Comparison of ENCODE assay signal across 11 cellular contexts in the genomic region with DNA sequence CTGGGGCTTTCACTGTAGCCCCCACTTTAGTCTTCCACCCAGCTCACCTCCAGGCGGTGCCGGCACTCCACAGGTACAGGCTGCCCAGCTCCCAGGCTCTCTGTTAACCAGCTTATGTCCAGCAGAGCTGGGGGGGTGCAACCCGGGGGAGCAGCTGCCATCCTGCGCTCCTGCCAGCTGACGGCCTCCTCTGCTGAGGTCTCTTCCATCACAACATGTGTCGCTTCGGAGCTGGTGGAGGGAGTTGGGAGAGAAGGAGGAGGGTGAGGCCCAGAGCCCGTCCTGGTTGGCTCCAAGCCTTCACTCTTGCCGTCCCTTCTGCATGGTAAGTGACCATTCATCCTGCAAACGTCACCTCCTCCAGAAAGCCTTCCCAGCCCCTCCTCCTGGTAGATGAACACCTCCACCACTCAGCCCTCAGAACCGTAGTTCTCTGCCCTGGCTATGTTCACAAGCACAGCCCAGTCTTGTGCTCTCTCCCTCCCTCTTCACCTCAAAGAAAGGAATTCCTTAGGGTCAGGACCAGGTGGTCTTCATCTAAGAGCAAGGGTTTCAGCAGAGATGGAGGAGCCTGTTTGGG. TPM values are rescaled to one million over a fixed set of nuclear protein-coding genes. Genes with fewer than 3 reads are reported as not detected.
DNase-seq lines count a peak whose midpoint lies in the region; ATAC-seq and TF ChIP-seq lines count a peak whose summit lies in the region.
"Had no signal": no experiment of that assay in that cellular context is flagged by ENCODE, and none has a peak within 500 bp of the region (broad histone marks: within the 10 kb centered on the region; RNA-seq: fewer than 3 reads in every experiment).

No MANE protein-coding gene starts in this region.

- DNase-seq in Karpas-422 (no peak), chondrocyte (ENCODE audit: low spot score) (peak; percentile 86), mucosa of gallbladder (ENCODE audit: low spot score) (no peak), NCI-H774 (lab: John Stamatoyannopoulos, UW) (no peak), T-helper 9 cell (no peak)
- no peak for DNase-seq in naive thymus-derived CD8-positive, alpha-beta T cell
- DNase-seq: H7, NCI-H1105, retina had no signal

- H3K9me3 ChIP-seq in BLaER1 treated with 17β-estradiol and CSF1 and Interleukin-3, amounts not matched to agents 10 nM and 100 nM (replicated peaks in 1 of 11): no peaks in the 10 kb centered on the region
- H3K9me3 ChIP-seq in Karpas-422 (ENCODE audit: low read length): no peaks in the 10 kb centered on the region

- peaks cover 43 to 50% (median 48%) of the 10 kb centered on the region in 11 experiments for H3K36me3 ChIP-seq in BLaER1 treated with 17β-estradiol and CSF1 and Interleukin-3, amounts not matched to agents 10 nM and 100 nM
- H3K36me3 ChIP-seq in Karpas-422 (ENCODE audit: insufficient read depth, low read length): peaks cover 30% of the 10 kb centered on the region

- H3K4me3 ChIP-seq in BLaER1 treated with 17β-estradiol and CSF1 and Interleukin-3, amounts not matched to agents 10 nM and 100 nM: peak overlapping the region; percentile 10 to 85 (median 72); a peak in 14 of 20 replicates
- peak overlapping the region; percentile 81 for H3K4me3 ChIP-seq in Karpas-422 (ENCODE audit: low read length)

- ATAC-seq in naive thymus-derived CD8-positive, alpha-beta T cell: no peak
- ATAC-seq in HG02870 (IDR thresholded peaks at IDR 0.05; ENCODE audit: unreplicated experiment): no peak

- H3K9me2 ChIP-seq in Karpas-422 (replicated peaks; ENCODE audit: insufficient read depth, low read length): no peaks in the 10 kb centered on the region

- H3K4me3 Mint-ChIP-seq in chondrocyte (ENCODE audit: unreplicated experiment): peak overlapping the region; percentile 82
- H3K4me3 Mint-ChIP-seq in naive thymus-derived CD8-positive, alpha-beta T cell: peak overlapping the region; percentile 82 to 94 (median 88)

- peaks cover 37 to 86% (median 78%) of the 10 kb centered on the region in 10 experiments for H3K4me1 ChIP-seq in BLaER1 treated with 17β-estradiol and CSF1 and Interleukin-3, amounts not matched to agents 10 nM and 100 nM
- H3K4me1 ChIP-seq in Karpas-422 (ENCODE audit: low read length): peaks cover 38% of the 10 kb centered on the region

- peaks cover 16% of the 10 kb centered on the region for H3K79me2 ChIP-seq in Karpas-422 (ENCODE audit: low read length)

- H3K4me2 ChIP-seq in BLaER1 treated with 17β-estradiol and CSF1 and Interleukin-3, amounts not matched to agents 10 nM and 100 nM: peak overlapping the region; percentile 84 to 98 (median 92)
- H3K4me2 ChIP-seq in Karpas-422 (ENCODE audit: low read depth, low read length, poor library complexity, severe bottlenecking): peak overlapping the region; percentile 94

- H3K9me3 Mint-ChIP-seq in chondrocyte (ENCODE audit: low read depth): no peaks in the 10 kb centered on the region
- H3K9me3 Mint-ChIP-seq in naive thymus-derived CD8-positive, alpha-beta T cell: no peaks in the 10 kb centered on the region

- peak overlapping the region in 10 of 11 experiments; percentile 39 to 94 (median 86); a peak in 20 of 22 replicates for H3K27ac ChIP-seq in BLaER1 treated with 17β-estradiol and CSF1 and Interleukin-3, amounts not matched to agents 10 nM and 100 nM
- H3K27ac ChIP-seq in Karpas-422 (ENCODE audit: low read length): peak overlapping the region; percentile 85

- peaks cover 47% of the 10 kb centered on the region for H3K4me1 Mint-ChIP-seq in chondrocyte (ENCODE audit: low read depth)
- peaks cover 15 to 48% (median 33%) of the 10 kb centered on the region in 4 donors for H3K4me1 Mint-ChIP-seq in naive thymus-derived CD8-positive, alpha-beta T cell

- no peak overlapping the region for H3K27ac Mint-ChIP-seq in chondrocyte (ENCODE audit: unreplicated experiment)
- peak overlapping the region; percentile 86 to 96 (median 94) for H3K27ac Mint-ChIP-seq in naive thymus-derived CD8-positive, alpha-beta T cell

- H4K20me1 ChIP-seq in BLaER1 treated with 17β-estradiol and CSF1 and Interleukin-3, amounts not matched to agents 10 nM and 100 nM: peaks cover 0 to 7% (median 0%) of the 10 kb centered on the region in 11 experiments; a peak in 3 of 22 replicates
- no peaks in the 10 kb centered on the region for H4K20me1 ChIP-seq in Karpas-422 (ENCODE audit: insufficient read depth, low read depth, low read length)

- H3K36me3 Mint-ChIP-seq in chondrocyte (ENCODE audit: low read depth): peaks cover 12% of the 10 kb centered on the region
- peaks cover 0 to 39% (median 5%) of the 10 kb centered on the region in 3 donors for H3K36me3 Mint-ChIP-seq in naive thymus-derived CD8-positive, alpha-beta T cell

- peak overlapping the region in 10 of 11 experiments; percentile 4 to 91 (median 84); a peak in 17 of 22 replicates for H3K9ac ChIP-seq in BLaER1 treated with 17β-estradiol and CSF1 and Interleukin-3, amounts not matched to agents 10 nM and 100 nM
- peak overlapping the region; percentile 83 for H3K9ac ChIP-seq in Karpas-422 (ENCODE audit: low read length)

- H3K27me3 ChIP-seq in BLaER1 treated with 17β-estradiol and CSF1 and Interleukin-3, amounts not matched to agents 10 nM and 100 nM: no peaks in the 10 kb centered on the region
- H3K27me3 ChIP-seq in Karpas-422 (ENCODE audit: low read length): no peaks in the 10 kb centered on the region

- no peak for TF ChIP-seq CTCF in chondrocyte (IDR thresholded peaks at IDR 0.05)

- POLR2A ChIA-PET in naive thymus-derived CD8-positive, alpha-beta T cell (lab: Charles Lee): interaction anchor here (0.6 to 4.5 kb wide), 17 partner anchors 9 to 409 kb away, joined by 3 to 56 read pairs (median 6); a partner anchor contains a TSS

- H3K27me3 Mint-ChIP-seq in chondrocyte (ENCODE audit: low read depth): no peaks in the 10 kb centered on the region
- no peaks in the 10 kb centered on the region for H3K27me3 Mint-ChIP-seq in naive thymus-derived CD8-positive, alpha-beta T cell

- H2AFZ ChIP-seq in Karpas-422 (ENCODE audit: low read length): no peak overlapping the region

RNA-seq across cellular contexts. Expression of a gene that starts 1.6 kb away (rescaled TPM):
- total RNA-seq in Karpas-422 (2014; rRNA removed; shearing (Covaris generic); ENCODE audit: low replicate concordance): 34.5 and 47.1 TPM in 2 replicates
- total RNA-seq in chondrocyte (14.3 to 19.0 TPM (median 15.5 TPM) in 3 replicates), mucosa of gallbladder (44.1 TPM)
- 100 to 1,000 TPM in 1 of 2 experiments, 10 to 100 TPM in 1; 96.4 to 106 TPM for total RNA-seq in naive thymus-derived CD8-positive, alpha-beta T cell
- polyA plus RNA-seq in naive thymus-derived CD8-positive, alpha-beta T cell: 10 to 100 TPM; 11.1 to 24.8 (median 15.0) TPM

RNA-seq across cellular contexts. Expression of a gene that starts 15.4 kb away (rescaled TPM):
- total RNA-seq in Karpas-422 (2014; rRNA removed; shearing (Covaris generic); ENCODE audit: low replicate concordance): 1.9 TPM in 1 of 2 replicates, not detected in the other
- total RNA-seq in chondrocyte (0.25 to 0.41 TPM in 2 of 3 replicates, not detected in the other), mucosa of gallbladder (12.9 TPM)
- total RNA-seq in naive thymus-derived CD8-positive, alpha-beta T cell: 1 to 10 TPM; 3.3 to 3.9 TPM
- polyA plus RNA-seq in naive thymus-derived CD8-positive, alpha-beta T cell: not detected

RNA-seq across cellular contexts. Expression of a gene that starts 23.4 kb away (rescaled TPM):
- total RNA-seq in Karpas-422 (2014; rRNA removed; shearing (Covaris generic); ENCODE audit: low replicate concordance): 5.9 TPM in 1 of 2 replicates, not detected in the other
- total RNA-seq in chondrocyte: 242 to 422 TPM (median 412 TPM) in 3 replicates
- 10 to 100 TPM; 37.1 to 38.5 TPM for total RNA-seq in naive thymus-derived CD8-positive, alpha-beta T cell
- 10 to 100 TPM in 1 of 3 donors, 1 to 10 TPM in 2; 2.4 to 10.4 (median 4.2) TPM for polyA plus RNA-seq in naive thymus-derived CD8-positive, alpha-beta T cell
- total RNA-seq in mucosa of gallbladder: 107 TPM

RNA-seq across cellular contexts. Expression of a gene that starts 36.3 kb away (rescaled TPM):
- total RNA-seq in Karpas-422 (2014; rRNA removed; shearing (Covaris generic); ENCODE audit: low replicate concordance): 116 and 184 TPM in 2 replicates
- 95.5 to 115 TPM (median 97.1 TPM) in 3 replicates for total RNA-seq in chondrocyte
- 100 to 1,000 TPM; 184 to 192 TPM for total RNA-seq in naive thymus-derived CD8-positive, alpha-beta T cell
- polyA plus RNA-seq in naive thymus-derived CD8-positive, alpha-beta T cell: 100 to 1,000 TPM; 180 to 222 (median 218) TPM
- total RNA-seq in mucosa of gallbladder: 147 TPM

RNA-seq across cellular contexts. Expression of a gene that starts 42.6 kb away (rescaled TPM):
- total RNA-seq in Karpas-422 (2014; rRNA removed; shearing (Covaris generic); ENCODE audit: low replicate concordance): 165 and 217 TPM in 2 replicates
- 49.2 to 64.5 TPM (median 57.3 TPM) in 3 replicates for total RNA-seq in chondrocyte
- total RNA-seq in naive thymus-derived CD8-positive, alpha-beta T cell: 10 to 100 TPM; 70.5 to 72.4 TPM
- 100 to 1,000 TPM in 1 of 3 donors, 10 to 100 TPM in 2; 64.3 to 102 (median 89.4) TPM for polyA plus RNA-seq in naive thymus-derived CD8-positive, alpha-beta T cell
- total RNA-seq in mucosa of gallbladder: 81.6 TPM
